In the genomic region with DNA sequence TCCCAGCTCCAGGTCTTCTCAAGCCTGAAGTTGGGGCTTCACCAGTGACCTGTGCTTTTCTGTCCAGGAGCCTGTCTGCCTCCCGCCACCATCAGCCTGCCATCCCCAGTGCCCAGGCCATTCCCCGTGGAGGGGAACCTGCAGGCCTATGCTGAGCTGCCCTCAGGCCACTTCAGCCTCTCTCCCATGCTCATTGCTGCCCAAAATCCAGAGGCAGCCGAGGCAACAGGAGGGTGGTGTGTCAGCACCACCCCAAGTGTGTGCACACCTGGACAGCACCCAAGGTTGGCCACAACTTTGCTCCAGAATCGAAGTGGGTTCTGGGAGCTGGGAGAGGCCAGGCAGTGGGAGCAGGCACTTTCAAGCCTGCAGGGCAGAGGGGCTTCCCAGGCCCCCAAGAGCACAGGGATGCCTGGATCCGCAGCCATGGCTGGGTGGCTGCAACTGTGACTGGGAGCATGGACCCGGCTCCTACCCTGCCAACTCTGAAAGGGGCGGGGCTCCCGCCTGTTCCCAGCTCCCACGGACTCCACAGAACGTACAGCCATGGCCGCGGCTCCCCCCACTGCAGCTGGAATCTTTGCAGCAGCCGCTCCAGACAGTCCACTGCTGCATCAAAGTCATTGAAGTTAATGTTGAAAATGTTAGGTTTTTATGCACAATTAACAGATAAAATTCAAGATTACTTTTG, we compare ENCODE assay signal across 1 cellular context.
TF ChIP-seq lines count a peak whose summit lies in the region.

No MANE protein-coding gene starts in this region.

TF ChIP-seq in H1, 55 proteins besides CTCF, POLR2A, EP300 and RAD21:
- TF ChIP-seq SIRT6 (IDR thresholded peaks at IDR 0.05; ENCODE audit: low read length), result no peak
- TF ChIP-seq CHD1 (IDR thresholded peaks at IDR 0.05; ENCODE audit: low read depth, low read length), result no peak
- no peak for TF ChIP-seq TCF12 (IDR thresholded peaks at IDR 0.05; ENCODE audit: low read depth, low read length)
- TF ChIP-seq CBX8 (IDR thresholded peaks at IDR 0.05; ENCODE audit: borderline replicate concordance, low read depth, low read length), result no peak
- no peak for TF ChIP-seq POLR2AphosphoS5 (IDR thresholded peaks at IDR 0.05; ENCODE audit: low read depth, low read length)
- TF ChIP-seq, protein P1, sequence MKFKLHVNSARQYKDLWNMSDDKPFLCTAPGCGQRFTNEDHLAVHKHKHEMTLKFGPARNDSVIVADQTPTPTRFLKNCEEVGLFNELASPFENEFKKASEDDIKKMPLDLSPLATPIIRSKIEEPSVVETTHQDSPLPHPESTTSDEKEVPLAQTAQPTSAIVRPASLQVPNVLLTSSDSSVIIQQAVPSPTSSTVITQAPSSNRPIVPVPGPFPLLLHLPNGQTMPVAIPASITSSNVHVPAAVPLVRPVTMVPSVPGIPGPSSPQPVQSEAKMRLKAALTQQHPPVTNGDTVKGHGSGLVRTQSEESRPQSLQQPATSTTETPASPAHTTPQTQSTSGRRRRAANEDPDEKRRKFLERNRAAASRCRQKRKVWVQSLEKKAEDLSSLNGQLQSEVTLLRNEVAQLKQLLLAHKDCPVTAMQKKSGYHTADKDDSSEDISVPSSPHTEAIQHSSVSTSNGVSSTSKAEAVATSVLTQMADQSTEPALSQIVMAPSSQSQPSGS (IDR thresholded peaks at IDR 0.05; ENCODE audit: low read length), result no peak
- TF ChIP-seq EZH2 (IDR thresholded peaks at IDR 0.05; ENCODE audit: low read depth, low read length, severe bottlenecking), result no peak
- no peak for TF ChIP-seq SUZ12 (IDR thresholded peaks at IDR 0.05; ENCODE audit: low read length)
